In the genomic region with DNA sequence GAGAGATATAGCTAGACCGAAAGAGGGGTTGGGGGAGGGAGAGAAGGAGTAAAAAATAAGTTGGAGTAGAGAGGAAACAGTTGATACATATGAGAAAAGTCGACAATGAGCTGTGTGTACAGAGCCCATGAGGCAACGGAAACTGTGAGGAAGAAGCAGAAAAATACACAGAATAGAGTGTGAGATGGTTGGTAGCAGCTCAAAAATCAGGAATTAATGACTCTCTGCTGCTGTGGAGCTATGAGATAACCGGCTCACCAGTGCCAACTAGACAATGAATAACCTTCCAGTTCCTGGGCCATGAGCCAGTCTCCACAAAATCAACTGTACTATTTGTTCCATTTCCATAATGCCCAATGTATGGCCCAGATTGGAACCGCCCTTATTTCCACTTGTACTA, we compare ENCODE assay signal across 17 cellular contexts.
"Had no signal": no experiment of that assay in that cellular context is flagged by ENCODE, and none has a peak within 500 bp of the region (broad histone marks: within the 10 kb centered on the region; RNA-seq: fewer than 3 reads in every experiment).

No MANE protein-coding gene starts in this region.

- ATAC-seq: SK-N-SH treated with all-trans-retinoic acid at 6 μM for 48 hours; stimulated activated naive CD8-positive, alpha-beta T cell treated with anti-CD3 and anti-CD28 coated beads, Interleukin-15, amount 100 ng/mL, for 72 hours had no signal

- H3K4me3 Mint-ChIP-seq: activated B cell treated with CpG ODN at 0.5 μM for 24 hours; nephron; stimulated activated naive CD8-positive, alpha-beta T cell treated with anti-CD3 and anti-CD28 coated beads, Interleukin-15, amount 100 ng/mL, for 72 hours had no signal

- H3K27ac Mint-ChIP-seq: activated B cell treated with CpG ODN at 0.5 μM for 24 hours; activated T-helper 2 cell treated with anti-CD3 and anti-CD28 coated beads, Interferon-gamma antibody, Interleukin-2, Interleukin-4, amounts not matched to agents 10 μg/mL and 5 μg/mL and 100 μg/mL, durations not matched to agents 14 hours and 24 hours and 36 hours; stimulated activated naive CD8-positive, alpha-beta T cell treated with anti-CD3 and anti-CD28 coated beads, Interleukin-15, amount 100 ng/mL, for 72 hours had no signal

- DNase-seq: activated B cell treated with CpG ODN at 0.5 μM for 24 hours; activated CD4-positive, alpha-beta T cell treated with anti-CD3 and anti-CD28 coated beads, Interleukin-2, amount 50 U/mL, for 1 hour; activated naive CD4-positive, alpha-beta T cell treated with anti-CD3 and anti-CD28 coated beads, Interleukin-2, amount 50 U/mL, for 16 hours; amniotic stem cell; brain microvascular endothelial cell; esophagus squamous epithelium; kidney; mammary epithelial cell; retina; stimulated activated CD4-positive, alpha-beta T cell treated with anti-CD3 and anti-CD28 coated beads, Interleukin-4, amount 100 ng/mL, for 4 hours; stimulated activated naive CD8-positive, alpha-beta T cell treated with anti-CD3 and anti-CD28 coated beads, Interleukin-15, amount 100 ng/mL, for 72 hours; thyroid gland; uterus had no signal

- H3K27ac ChIP-seq: brain microvascular endothelial cell, esophagus squamous epithelium, skin epidermis, thyroid gland, uterus had no signal

- H3K9me3 Mint-ChIP-seq: activated B cell treated with CpG ODN at 0.5 μM for 24 hours; activated T-helper 2 cell treated with anti-CD3 and anti-CD28 coated beads, Interferon-gamma antibody, Interleukin-2, Interleukin-4, amounts not matched to agents 10 μg/mL and 5 μg/mL and 100 μg/mL, durations not matched to agents 14 hours and 24 hours and 36 hours; nephron had no signal

- H3K36me3 ChIP-seq: brain microvascular endothelial cell, esophagus squamous epithelium, thyroid gland, uterus had no signal

- H3K27me3 Mint-ChIP-seq: activated B cell treated with CpG ODN at 0.5 μM for 24 hours; stimulated activated naive CD8-positive, alpha-beta T cell treated with anti-CD3 and anti-CD28 coated beads, Interleukin-15, amount 100 ng/mL, for 72 hours had no signal

- H3K4me1 Mint-ChIP-seq: activated B cell treated with CpG ODN at 0.5 μM for 24 hours; nephron; stimulated activated naive CD8-positive, alpha-beta T cell treated with anti-CD3 and anti-CD28 coated beads, Interleukin-15, amount 100 ng/mL, for 72 hours had no signal

- H3K27me3 ChIP-seq: brain microvascular endothelial cell, esophagus squamous epithelium, thyroid gland, uterus had no signal

- H3K4me3 ChIP-seq: esophagus squamous epithelium, skin epidermis, thyroid gland, uterus had no signal

- H3K9me3 ChIP-seq: esophagus squamous epithelium, thyroid gland, uterus had no signal

- H3K4me1 ChIP-seq: esophagus squamous epithelium, thyroid gland, uterus had no signal
